Comparison of ENCODE assay signal across 11 cellular contexts in the genomic region with DNA sequence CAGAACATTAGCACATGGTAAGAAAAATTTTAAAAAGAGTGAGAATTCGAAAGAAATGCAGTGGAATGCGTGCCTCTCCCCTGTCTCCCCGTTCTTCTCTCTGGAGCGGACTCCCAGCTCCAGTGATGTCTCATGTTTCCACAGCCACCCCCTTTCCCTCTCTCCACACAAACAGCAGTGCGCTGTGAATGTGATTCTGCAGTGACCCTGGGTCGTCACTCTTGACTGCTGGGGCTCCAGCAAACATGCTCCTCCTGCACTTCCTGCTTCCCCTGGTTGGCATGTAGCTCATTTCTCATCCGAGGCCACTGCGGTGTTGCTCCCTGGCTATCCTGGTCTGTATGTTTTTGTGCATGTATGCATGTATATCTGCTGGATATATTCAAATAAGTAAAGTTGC. TPM values are rescaled to one million over a fixed set of nuclear protein-coding genes. Genes with fewer than 3 reads are reported as not detected.
DNase-seq lines count a peak whose midpoint lies in the region; ATAC-seq lines count a peak whose summit lies in the region.
"Had no signal": no experiment of that assay in that cellular context is flagged by ENCODE, and none has a peak within 500 bp of the region (broad histone marks: within the 10 kb centered on the region; RNA-seq: fewer than 3 reads in every experiment).

No MANE protein-coding gene starts in this region.

- no peaks in the 10 kb centered on the region for H3K9me3 ChIP-seq in skeletal muscle satellite cell (replicated peaks; ENCODE audit: low read length)

- POLR2A ChIA-PET in activated CD4-positive, alpha-beta memory T cell treated with anti-CD3 and anti-CD28 coated beads, Interleukin-2, amount 10 ng/mL, durations not matched to agents 7 days and 5 days (lab: Charles Lee): no interaction called here
- POLR2A ChIA-PET in activated CD4-positive, alpha-beta memory T cell treated with anti-CD3 and anti-CD28 coated beads for 36 hours (lab: Charles Lee): no interaction called here
- POLR2A ChIA-PET in activated CD8-positive, alpha-beta T cell treated with anti-CD3 and anti-CD28 coated beads, Interleukin-2, amount 10 ng/mL, durations not matched to agents 7 days and 5 days (lab: Charles Lee): no interaction called here

- H3K27me3 Mint-ChIP-seq in activated CD4-positive, alpha-beta memory T cell treated with anti-CD3 and anti-CD28 coated beads, Interleukin-2, amount 10 ng/mL, durations not matched to agents 7 days and 5 days: no peaks in the 10 kb centered on the region
- no peaks in the 10 kb centered on the region for H3K27me3 Mint-ChIP-seq in activated CD4-positive, alpha-beta memory T cell treated with anti-CD3 and anti-CD28 coated beads for 36 hours
- H3K27me3 Mint-ChIP-seq in activated CD8-positive, alpha-beta T cell treated with anti-CD3 and anti-CD28 coated beads, Interleukin-2, amount 10 ng/mL, durations not matched to agents 7 days and 5 days (ENCODE audit: low read depth): no peaks in the 10 kb centered on the region
- H3K27me3 Mint-ChIP-seq: stimulated activated naive CD8-positive, alpha-beta T cell treated with anti-CD3 and anti-CD28 coated beads, Interleukin-15, amount 100 ng/mL, for 72 hours had no signal

- CTCF ChIA-PET in activated CD4-positive, alpha-beta memory T cell treated with anti-CD3 and anti-CD28 coated beads, Interleukin-2, amount 10 ng/mL, durations not matched to agents 7 days and 5 days (lab: Charles Lee): interaction anchor here (1.5 kb wide), 1 partner anchor 23 kb away, joined by 4 read pairs; no protein-coding TSS in a partner anchor
- CTCF ChIA-PET in activated CD4-positive, alpha-beta memory T cell treated with anti-CD3 and anti-CD28 coated beads for 36 hours (lab: Charles Lee): no interaction called here
- CTCF ChIA-PET in activated CD8-positive, alpha-beta T cell treated with anti-CD3 and anti-CD28 coated beads, Interleukin-2, amount 10 ng/mL, durations not matched to agents 7 days and 5 days (lab: Charles Lee): no interaction called here

- no peaks in the 10 kb centered on the region for H3K27me3 ChIP-seq in skeletal muscle satellite cell (ENCODE audit: control insufficient read depth, insufficient read depth, low read length)

- peaks cover 26% of the 10 kb centered on the region for H3K4me1 ChIP-seq in skeletal muscle satellite cell (ENCODE audit: control insufficient read depth, insufficient read depth, low read length)

- H3K9me3 Mint-ChIP-seq in activated CD4-positive, alpha-beta memory T cell treated with anti-CD3 and anti-CD28 coated beads, Interleukin-2, amount 10 ng/mL, durations not matched to agents 7 days and 5 days: peaks cover 8% of the 10 kb centered on the region
- peaks cover 3% of the 10 kb centered on the region for H3K9me3 Mint-ChIP-seq in activated CD4-positive, alpha-beta memory T cell treated with anti-CD3 and anti-CD28 coated beads for 36 hours
- peaks cover 6% of the 10 kb centered on the region for H3K9me3 Mint-ChIP-seq in activated CD8-positive, alpha-beta T cell treated with anti-CD3 and anti-CD28 coated beads, Interleukin-2, amount 10 ng/mL, durations not matched to agents 7 days and 5 days (ENCODE audit: insufficient read depth)

- no peak overlapping the region for H3K4me3 ChIP-seq in skeletal muscle satellite cell (ENCODE audit: low read length)
- H3K4me3 ChIP-seq: K562 had no signal

- no peak for ATAC-seq in activated CD8-positive, alpha-beta T cell treated with anti-CD3 and anti-CD28 coated beads, Interleukin-2, amount 10 ng/mL, durations not matched to agents 7 days and 5 days
- ATAC-seq: K562; stimulated activated naive CD8-positive, alpha-beta T cell treated with anti-CD3 and anti-CD28 coated beads, Interleukin-15, amount 100 ng/mL, for 72 hours had no signal

- peak overlapping the region; percentile 10 for H3K4me2 ChIP-seq in skeletal muscle satellite cell (ENCODE audit: low read length)

- intact Hi-C loops in activated CD4-positive, alpha-beta memory T cell treated with anti-CD3 and anti-CD28 coated beads for 36 hours (cut with micrococcal nuclease): no loop called here

- H3K9ac ChIP-seq in skeletal muscle satellite cell (ENCODE audit: low read depth, low read length): no peak overlapping the region

- peaks cover 11% of the 10 kb centered on the region for H3K36me3 Mint-ChIP-seq in activated CD4-positive, alpha-beta memory T cell treated with anti-CD3 and anti-CD28 coated beads, Interleukin-2, amount 10 ng/mL, durations not matched to agents 7 days and 5 days (ENCODE audit: low read depth)
- no peaks in the 10 kb centered on the region for H3K36me3 Mint-ChIP-seq in activated CD4-positive, alpha-beta memory T cell treated with anti-CD3 and anti-CD28 coated beads for 36 hours
- peaks cover 5% of the 10 kb centered on the region for H3K36me3 Mint-ChIP-seq in activated CD8-positive, alpha-beta T cell treated with anti-CD3 and anti-CD28 coated beads, Interleukin-2, amount 10 ng/mL, durations not matched to agents 7 days and 5 days (ENCODE audit: low read depth)

- H3K4me3 Mint-ChIP-seq in activated CD4-positive, alpha-beta memory T cell treated with anti-CD3 and anti-CD28 coated beads, Interleukin-2, amount 10 ng/mL, durations not matched to agents 7 days and 5 days: no peak overlapping the region
- H3K4me3 Mint-ChIP-seq in activated CD4-positive, alpha-beta memory T cell treated with anti-CD3 and anti-CD28 coated beads for 36 hours: no peak overlapping the region
- no peak overlapping the region for H3K4me3 Mint-ChIP-seq in activated CD8-positive, alpha-beta T cell treated with anti-CD3 and anti-CD28 coated beads, Interleukin-2, amount 10 ng/mL, durations not matched to agents 7 days and 5 days
- H3K4me3 Mint-ChIP-seq: stimulated activated naive CD8-positive, alpha-beta T cell treated with anti-CD3 and anti-CD28 coated beads, Interleukin-15, amount 100 ng/mL, for 72 hours had no signal

- DNase-seq in activated CD4-positive, alpha-beta memory T cell treated with anti-CD3 and anti-CD28 coated beads, Interleukin-2, amount 10 ng/mL, durations not matched to agents 7 days and 5 days: peak; percentile 15
- no peak for DNase-seq in activated CD4-positive, alpha-beta memory T cell treated with anti-CD3 and anti-CD28 coated beads for 36 hours
- DNase-seq in activated CD8-positive, alpha-beta T cell treated with anti-CD3 and anti-CD28 coated beads, Interleukin-2, amount 10 ng/mL, durations not matched to agents 7 days and 5 days: peak; percentile 19
- peak; percentile 52 for DNase-seq in islet precursor cell
- DNase-seq in COLO829 (ENCODE audit: low spot score): no peak
- DNase-seq in NCI-H1436 treated with DMSO at 0.1 percent for 48 hours (lab: John Stamatoyannopoulos, UW): no peak
- no peak for DNase-seq in mesenteric fat pad (ENCODE audit: low spot score)
- DNase-seq: NK-92 treated with Interleukin-12 subunit alpha and Interleukin-12 subunit beta, amount 100 ng/mL, for 24 hours; stimulated activated naive CD8-positive, alpha-beta T cell treated with anti-CD3 and anti-CD28 coated beads, Interleukin-15, amount 100 ng/mL, for 72 hours had no signal

- H3K4me1 Mint-ChIP-seq in activated CD4-positive, alpha-beta memory T cell treated with anti-CD3 and anti-CD28 coated beads, Interleukin-2, amount 10 ng/mL, durations not matched to agents 7 days and 5 days: peaks cover 15% of the 10 kb centered on the region
- peaks cover 40% of the 10 kb centered on the region for H3K4me1 Mint-ChIP-seq in activated CD4-positive, alpha-beta memory T cell treated with anti-CD3 and anti-CD28 coated beads for 36 hours (ENCODE audit: low read depth)
- peaks cover 12% of the 10 kb centered on the region for H3K4me1 Mint-ChIP-seq in activated CD8-positive, alpha-beta T cell treated with anti-CD3 and anti-CD28 coated beads, Interleukin-2, amount 10 ng/mL, durations not matched to agents 7 days and 5 days (ENCODE audit: low read depth)

- no peaks in the 10 kb centered on the region for H3K36me3 ChIP-seq in skeletal muscle satellite cell (ENCODE audit: insufficient read depth, low read length)

- no peak overlapping the region for H3K27ac Mint-ChIP-seq in activated CD4-positive, alpha-beta memory T cell treated with anti-CD3 and anti-CD28 coated beads, Interleukin-2, amount 10 ng/mL, durations not matched to agents 7 days and 5 days
- H3K27ac Mint-ChIP-seq in activated CD4-positive, alpha-beta memory T cell treated with anti-CD3 and anti-CD28 coated beads for 36 hours: no peak overlapping the region
- H3K27ac Mint-ChIP-seq in activated CD8-positive, alpha-beta T cell treated with anti-CD3 and anti-CD28 coated beads, Interleukin-2, amount 10 ng/mL, durations not matched to agents 7 days and 5 days: no peak overlapping the region

RNA-seq across cellular contexts. Expression of a gene that starts 13.3 kb away (rescaled TPM):
- total RNA-seq in activated CD4-positive, alpha-beta memory T cell treated with anti-CD3 and anti-CD28 coated beads, Interleukin-2, amount 10 ng/mL, durations not matched to agents 7 days and 5 days: 10 to 100 TPM; 25.5 to 26.8 TPM
- 10 to 100 TPM; 16.0 to 16.2 TPM for total RNA-seq in activated CD4-positive, alpha-beta memory T cell treated with anti-CD3 and anti-CD28 coated beads for 36 hours
- total RNA-seq in activated CD8-positive, alpha-beta T cell treated with anti-CD3 and anti-CD28 coated beads, Interleukin-2, amount 10 ng/mL, durations not matched to agents 7 days and 5 days: 10 to 100 TPM; 22.1 to 23.5 TPM
- 7.0 and 7.4 TPM in 2 replicates for total RNA-seq in skeletal muscle satellite cell (2012; rRNA removed)
- 23.0 TPM for total RNA-seq in mesenteric fat pad

Comparison
In these comparisons a context has a peak if more than half of its experiments do, and no peak if none do; other contexts are left out.
1. DNase-seq: peak in activated CD4-positive, alpha-beta memory T cell treated with anti-CD3 and anti-CD28 coated beads, Interleukin-2, amount 10 ng/mL, durations not matched to agents 7 days and 5 days (single experiment), activated CD8-positive, alpha-beta T cell treated with anti-CD3 and anti-CD28 coated beads, Interleukin-2, amount 10 ng/mL, durations not matched to agents 7 days and 5 days (single experiment) and islet precursor cell (single experiment); none in activated CD4-positive, alpha-beta memory T cell treated with anti-CD3 and anti-CD28 coated beads for 36 hours (single experiment), COLO829 (single experiment), NCI-H1436 treated with DMSO at 0.1 percent for 48 hours (single experiment) and mesenteric fat pad (single experiment).